8 cellular contexts compared by ENCODE assay signal in genomic region chr6:97186416-97186999, GRCh38.
DNase-seq lines count a peak whose midpoint lies in the region; ATAC-seq and TF ChIP-seq lines count a peak whose summit lies in the region.

No MANE protein-coding gene starts in this region.

- ATAC-seq in GM21529 (IDR thresholded peaks at IDR 0.05; ENCODE audit: unreplicated experiment): peak; percentile 97
- peak; percentile 92 for ATAC-seq in foreskin keratinocyte

- DNase-seq in G401 (ENCODE audit: low spot score) (peak; percentile 67), HUDEP-2 (lab: John Stamatoyannopoulos, UW; ENCODE audit: unreplicated experiment in 76 of 76) (peak in 66 of 76 experiments; percentile 1 to 80 (median 54)), RPMI8226 (peak; percentile 56), foreskin keratinocyte (peak in 1 of 2 donors; percentile 34), pons (ENCODE audit: low spot score) (peak; percentile 89), vagina (ENCODE audit: extremely low spot score in 2 of 2) (no peak)
- peak; percentile 7 to 33 for DNase-seq in activated T-helper 1 cell treated with anti-CD3 and anti-CD28 coated beads, Interleukin-2, amount 50 U/mL, for 16 hours (ENCODE audit: low read depth in 1 of 2, low spot score in 1 of 2)

- in situ Hi-C loops in G401 (cut with HindIII; ENCODE audit: low sequenced_read_pairs): no loop called here

- no peak overlapping the region for H3K4me3 ChIP-seq in vagina

- intact Hi-C loops in vagina (cut with DNase I): no loop called here

- TF ChIP-seq CTCF in foreskin keratinocyte (conservative IDR thresholded peaks at IDR 0.05) (peak; percentile 83), vagina (IDR thresholded peaks at IDR 0.05) (peak; percentile 24 to 60 (median 52))

- H3K27ac ChIP-seq in foreskin keratinocyte (no peak overlapping the region), vagina (no peak overlapping the region)

- no peak for TF ChIP-seq POLR2A in vagina (IDR thresholded peaks at IDR 0.05)

- H3K27me3 ChIP-seq in foreskin keratinocyte (no peaks in the 10 kb centered on the region), vagina (no peaks in the 10 kb centered on the region)

- H3K9me3 ChIP-seq in vagina: no peaks in the 10 kb centered on the region

- peaks cover 6% of the 10 kb centered on the region for H3K4me1 ChIP-seq in foreskin keratinocyte
- H3K4me1 ChIP-seq in vagina: no peaks in the 10 kb centered on the region

- H3K36me3 ChIP-seq in vagina: no peaks in the 10 kb centered on the region

Comparison
In these comparisons a context has a peak if more than half of its experiments do, and no peak if none do; other contexts are left out.
1. DNase-seq: peak in G401 (single experiment), HUDEP-2 (66 of 76), RPMI8226 (single experiment), activated T-helper 1 cell treated with anti-CD3 and anti-CD28 coated beads, Interleukin-2, amount 50 U/mL, for 16 hours (2 of 2) and pons (single experiment); none in vagina (0 of 2).